ENCODE assay signal across 25 cellular contexts in genomic region chr11:2687782-2688191, GRCh38. TPM values are rescaled to one million over a fixed set of nuclear protein-coding genes. Genes with fewer than 3 reads are reported as not detected.
DNase-seq lines count a peak whose midpoint lies in the region; ATAC-seq and TF ChIP-seq lines count a peak whose summit lies in the region.
"Had no signal": no experiment of that assay in that cellular context is flagged by ENCODE, and none has a peak within 500 bp of the region (broad histone marks: within the 10 kb centered on the region; RNA-seq: fewer than 3 reads in every experiment).

No MANE protein-coding gene starts in this region.

- H3K79me1 ChIP-seq in neuronal stem cell (ENCODE audit: low read depth, low read length), result no peaks in the 10 kb centered on the region

- H3K79me2 ChIP-seq in MM.1S (ENCODE audit: low read length), result peaks cover 48% of the 10 kb centered on the region

- H3K27ac ChIP-seq in heart left ventricle (peak overlapping the region in 2 of 12 donors; percentile 3 to 6), left ventricle myocardium inferior (replicated peaks) (no peak overlapping the region), right cardiac atrium (ENCODE audit: low read length) (no peak overlapping the region), neuronal stem cell (replicated peaks; ENCODE audit: low read length) (no peak overlapping the region), MM.1S (ENCODE audit: low read length) (no peak overlapping the region)
- H3K27ac ChIP-seq: cardiac muscle cell, thoracic aorta had no signal

- no peak overlapping the region for H3K14ac ChIP-seq in neuronal stem cell (ENCODE audit: low read length)

- DNase-seq in heart left ventricle (peak in 4 of 5 donors; percentile 40 to 62 (median 45)), left ventricle myocardium inferior (no peak), right cardiac atrium (peak in 1 of 3 donors; percentile 70), neuronal stem cell (ENCODE audit: low spot score) (no peak), NOMO-1 treated with dmso at 0.1 percent for 144 hours (lab: John Stamatoyannopoulos, UW; ENCODE audit: unreplicated experiment) (no peak), MM.1S (no peak)
- no peak for DNase-seq in T-helper 2 cell treated with Interferon-gamma antibody and Interleukin-4, amounts not matched to agents 5 μg/mL and 100 μg/mL, for 36 hours (ENCODE audit: low spot score)
- DNase-seq: ACHN; activated B cell treated with CpG ODN at 0.5 μM for 24 hours; activated CD8-positive, alpha-beta memory T cell treated with anti-CD3 and anti-CD28 coated beads for 24 hours; DMS79 treated with DMSO at 0.1 percent for 48 hours; IMR-90; MG63; naive B cell; NCI-H187 treated with DMSO at 0.1 percent for 48 hours; NCI-H446 treated with DMSO at 0.1 percent for 48 hours; SHP77 had no signal

- H3K9me3 ChIP-seq in heart left ventricle (no peaks in the 10 kb centered on the region), left ventricle myocardium inferior (replicated peaks) (no peaks in the 10 kb centered on the region), right cardiac atrium (ENCODE audit: control insufficient read depth, low read length) (no peaks in the 10 kb centered on the region), neuronal stem cell (replicated peaks in 1 of 2; ENCODE audit: control insufficient read depth in 2 of 2, insufficient read depth in 1 of 2, low read depth in 1 of 2, low read length in 2 of 2) (no peaks in the 10 kb centered on the region), MM.1S (replicated peaks; ENCODE audit: insufficient read depth, low read length) (no peaks in the 10 kb centered on the region)
- H3K9me3 ChIP-seq: gastroesophageal sphincter, MG63, thoracic aorta had no signal

- H3K27me3 ChIP-seq in heart left ventricle (no peaks in the 10 kb centered on the region), left ventricle myocardium inferior (ENCODE audit: low read depth) (no peaks in the 10 kb centered on the region), right cardiac atrium (ENCODE audit: control insufficient read depth, insufficient read depth) (no peaks in the 10 kb centered on the region), neuronal stem cell (ENCODE audit: control insufficient read depth in 3 of 3, insufficient read depth in 3 of 3, low read depth in 1 of 3, low read length in 3 of 3) (no peaks in the 10 kb centered on the region), MM.1S (replicated peaks; ENCODE audit: insufficient read depth, low read length) (no peaks in the 10 kb centered on the region)
- H3K27me3 ChIP-seq: cardiac muscle cell, gastroesophageal sphincter, MG63 had no signal

- no peak overlapping the region for H2BK120ac ChIP-seq in neuronal stem cell (ENCODE audit: low read depth, low read length)

- H2BK15ac ChIP-seq in neuronal stem cell (ENCODE audit: low read length), result no peak overlapping the region

- peaks cover 0 to 12% (median 1%) of the 10 kb centered on the region in 9 donors for H3K36me3 ChIP-seq in heart left ventricle
- peaks cover 8% of the 10 kb centered on the region for H3K36me3 ChIP-seq in left ventricle myocardium inferior
- H3K36me3 ChIP-seq in neuronal stem cell (replicated peaks in 1 of 2; ENCODE audit: control insufficient read depth in 2 of 2, insufficient read depth in 2 of 2, low read length in 2 of 2), result peaks cover 0 to 14% of the 10 kb centered on the region in 2 donors
- no peaks in the 10 kb centered on the region; the same call in 1 of the 2 replicates for H3K36me3 ChIP-seq in MM.1S (replicated peaks; ENCODE audit: insufficient read depth, low read length)
- H3K36me3 ChIP-seq: cardiac muscle cell, gastroesophageal sphincter, MG63, thoracic aorta had no signal

- H3K18ac ChIP-seq in neuronal stem cell (ENCODE audit: low read length), result peak overlapping the region; percentile 32

- no peak overlapping the region for H2BK5ac ChIP-seq in neuronal stem cell (ENCODE audit: low read length)

- no peaks in the 10 kb centered on the region for H3K36me3 Mint-ChIP-seq in T-helper 2 cell treated with Interferon-gamma antibody and Interleukin-4, amounts not matched to agents 5 μg/mL and 100 μg/mL, for 36 hours (ENCODE audit: low read depth)
- H3K36me3 Mint-ChIP-seq: naive B cell had no signal

- intact Hi-C loops in heart left ventricle (cut with DNase I) (loop anchor here in 1 of 10 donors (10.0 kb wide), 1 partner anchor 197 kb away; the partner anchor contains the start of gene CDKN1C), left ventricle myocardium inferior (cut with micrococcal nuclease) (no loop called here), right cardiac atrium (cut with DNase I) (no loop called here)

- H4K91ac ChIP-seq in neuronal stem cell (ENCODE audit: low read depth, low read length, poor library complexity), result no peak overlapping the region

- H3K23ac ChIP-seq in neuronal stem cell (ENCODE audit: low read depth, low read length, poor library complexity), result no peak overlapping the region

- H4K20me1 ChIP-seq in MM.1S (ENCODE audit: insufficient read depth, low read length), result no peaks in the 10 kb centered on the region

- no peak overlapping the region for H3K4ac ChIP-seq in neuronal stem cell (ENCODE audit: low read length)

- no peaks in the 10 kb centered on the region for H3K27me3 Mint-ChIP-seq in T-helper 2 cell treated with Interferon-gamma antibody and Interleukin-4, amounts not matched to agents 5 μg/mL and 100 μg/mL, for 36 hours (ENCODE audit: low read depth)
- H3K27me3 Mint-ChIP-seq: activated B cell treated with CpG ODN at 0.5 μM for 24 hours; activated T-helper 17 cell treated with anti-CD3 and anti-CD28 coated beads, Interleukin-2, amount 50 U/mL, for 72 hours; CD4-positive, alpha-beta T cell; naive B cell had no signal

- H3K4me3 ChIP-seq in heart left ventricle (no peak overlapping the region), left ventricle myocardium inferior (no peak overlapping the region), right cardiac atrium (ENCODE audit: low read length) (no peak overlapping the region), neuronal stem cell (ENCODE audit: low read length in 2 of 2) (no peak overlapping the region), MM.1S (ENCODE audit: low read length) (no peak overlapping the region)
- H3K4me3 ChIP-seq: cardiac muscle cell, gastroesophageal sphincter, MG63, thoracic aorta had no signal

- H3K4me1 Mint-ChIP-seq in T-helper 2 cell treated with Interferon-gamma antibody and Interleukin-4, amounts not matched to agents 5 μg/mL and 100 μg/mL, for 36 hours (ENCODE audit: low read depth), result no peaks in the 10 kb centered on the region
- H3K4me1 Mint-ChIP-seq: activated T-helper 17 cell treated with anti-CD3 and anti-CD28 coated beads, Interleukin-2, amount 50 U/mL, for 72 hours had no signal

- peak overlapping the region; percentile 51 for H3K9ac ChIP-seq in neuronal stem cell (ENCODE audit: low read depth, low read length, poor library complexity)
- no peak overlapping the region for H3K9ac ChIP-seq in MM.1S (ENCODE audit: low read length)

- H3K4me2 ChIP-seq in neuronal stem cell (ENCODE audit: insufficient read depth, low read length, poor library complexity, severe bottlenecking) (no peak overlapping the region), MM.1S (ENCODE audit: low read depth, low read length) (no peak overlapping the region)

- no peak overlapping the region for H4K8ac ChIP-seq in neuronal stem cell (ENCODE audit: low read depth, low read length)

- H3F3A ChIP-seq in MM.1S (ENCODE audit: insufficient read depth, low read length), result no peaks in the 10 kb centered on the region

- TF ChIP-seq CTCF in heart left ventricle (IDR thresholded peaks at IDR 0.05), result no peak
- TF ChIP-seq CTCF in left ventricle myocardium inferior (IDR thresholded peaks at IDR 0.05; ENCODE audit: borderline replicate concordance), result no peak
- TF ChIP-seq CTCF in MM.1S (IDR thresholded peaks at IDR 0.05; ENCODE audit: low read length), result no peak

- no peaks in the 10 kb centered on the region for H3K9me2 ChIP-seq in MM.1S (replicated peaks; ENCODE audit: insufficient read depth, low read length)

- H2AK5ac ChIP-seq in neuronal stem cell (ENCODE audit: low read depth, low read length), result no peak overlapping the region

- no peak overlapping the region for H2AFZ ChIP-seq in neuronal stem cell (ENCODE audit: low read length)
- H2AFZ ChIP-seq in MM.1S (ENCODE audit: low read length), result no peak overlapping the region

- ATAC-seq in heart left ventricle (peak in 2 of 4 donors; percentile 5 to 69), right cardiac atrium (peak; percentile 24 to 71), HG03460 (IDR thresholded peaks at IDR 0.05; ENCODE audit: unreplicated experiment) (no peak)
- ATAC-seq: activated T-helper 17 cell treated with anti-CD3 and anti-CD28 coated beads, Interleukin-2, amount 50 U/mL, for 72 hours; esophagus mucosa; gastroesophageal sphincter had no signal

- no peak overlapping the region for H3K27ac Mint-ChIP-seq in T-helper 2 cell treated with Interferon-gamma antibody and Interleukin-4, amounts not matched to agents 5 μg/mL and 100 μg/mL, for 36 hours
- H3K27ac Mint-ChIP-seq: activated B cell treated with CpG ODN at 0.5 μM for 24 hours; activated T-helper 17 cell treated with anti-CD3 and anti-CD28 coated beads, Interleukin-2, amount 50 U/mL, for 72 hours; CD4-positive, alpha-beta T cell; T-helper 1 cell treated with Interleukin-12 subunit alpha and Interleukin-12 subunit beta and Interleukin-4 antibody, amounts not matched to agents 30 μg/mL and 1 μg/mL, for 36 hours had no signal

- no peak for TF ChIP-seq POLR2A in heart left ventricle (IDR thresholded peaks at IDR 0.05)

- H3K4me1 ChIP-seq in heart left ventricle, result peaks cover 0 to 53% (median 24%) of the 10 kb centered on the region in 12 donors
- peaks cover 63% of the 10 kb centered on the region for H3K4me1 ChIP-seq in left ventricle myocardium inferior
- peaks cover 13% of the 10 kb centered on the region for H3K4me1 ChIP-seq in right cardiac atrium (ENCODE audit: control insufficient read depth, insufficient read depth, low read length)
- peaks cover 6 to 14% of the 10 kb centered on the region in 2 donors for H3K4me1 ChIP-seq in neuronal stem cell (ENCODE audit: control insufficient read depth in 2 of 2, insufficient read depth in 1 of 2, low read depth in 1 of 2, low read length in 2 of 2)
- H3K4me1 ChIP-seq in MM.1S (ENCODE audit: low read length), result peaks cover 22% of the 10 kb centered on the region

- no peak overlapping the region for H3K4me3 Mint-ChIP-seq in T-helper 2 cell treated with Interferon-gamma antibody and Interleukin-4, amounts not matched to agents 5 μg/mL and 100 μg/mL, for 36 hours
- H3K4me3 Mint-ChIP-seq: activated B cell treated with CpG ODN at 0.5 μM for 24 hours; activated T-helper 17 cell treated with anti-CD3 and anti-CD28 coated beads, Interleukin-2, amount 50 U/mL, for 72 hours; CD4-positive, alpha-beta T cell; T-helper 1 cell treated with Interleukin-12 subunit alpha and Interleukin-12 subunit beta and Interleukin-4 antibody, amounts not matched to agents 30 μg/mL and 1 μg/mL, for 36 hours had no signal

- 30 to 71% (median 56%) methylated on average over 2 to 7 of the region's 7 CpGs for whole genome bisulfite sequencing in heart left ventricle, 4 donors
- WGBS in right cardiac atrium, result 51% methylated on average over 7 of the region's 7 CpGs
- no CpG with 5 or more reads among the region's 7 CpGs for WGBS in neuronal stem cell (ENCODE audit: extremely low coverage in 2 of 2, insufficient read length in 2 of 2, insufficient replicate concordance in 1 of 2), 2 donors

- H2BK12ac ChIP-seq in neuronal stem cell (ENCODE audit: low read length), result no peak overlapping the region

- no peaks in the 10 kb centered on the region for H3K9me3 Mint-ChIP-seq in T-helper 2 cell treated with Interferon-gamma antibody and Interleukin-4, amounts not matched to agents 5 μg/mL and 100 μg/mL, for 36 hours
- H3K9me3 Mint-ChIP-seq: activated B cell treated with CpG ODN at 0.5 μM for 24 hours; activated T-helper 17 cell treated with anti-CD3 and anti-CD28 coated beads, Interleukin-2, amount 50 U/mL, for 72 hours; CD4-positive, alpha-beta T cell; naive B cell; T-helper 1 cell treated with Interleukin-12 subunit alpha and Interleukin-12 subunit beta and Interleukin-4 antibody, amounts not matched to agents 30 μg/mL and 1 μg/mL, for 36 hours had no signal

RNA-seq across cellular contexts. Expression of gene KCNQ1OT1, which starts 12.0 kb away (rescaled TPM):
- total RNA-seq in heart left ventricle (under 1 TPM; 0.28 to 0.93 (median 0.40) TPM), left ventricle myocardium inferior (0.33 TPM), right cardiac atrium (under 1 TPM; 0.51 to 0.78 (median 0.55) TPM)
- polyA plus RNA-seq in heart left ventricle (under 1 TPM; 0.14 to 0.57 TPM), right cardiac atrium (0.41 TPM)
- 0.08 TPM for polyA plus RNA-seq in neuronal stem cell (2013, experiment 1 of 2)
- polyA plus RNA-seq in neuronal stem cell (2013, experiment 2 of 2), result 0.11 TPM

Comparison
In these comparisons a context has a peak if more than half of its experiments do, and no peak if none do; other contexts are left out.
1. DNase-seq: peak in heart left ventricle (4 of 5); none in left ventricle myocardium inferior (single experiment), neuronal stem cell (single experiment), NOMO-1 treated with dmso at 0.1 percent for 144 hours (single experiment), MM.1S (single experiment) and T-helper 2 cell treated with Interferon-gamma antibody and Interleukin-4, amounts not matched to agents 5 μg/mL and 100 μg/mL, for 36 hours (single experiment).